In genomic region chr1:226940806-226941067, GRCh38 we compare ENCODE assay signal across 8 cellular contexts. TPM values are rescaled to one million over a fixed set of nuclear protein-coding genes. Genes with fewer than 3 reads are reported as not detected.
DNase-seq lines count a peak whose midpoint lies in the region; ATAC-seq, FAIRE-seq and TF ChIP-seq lines count a peak whose summit lies in the region.

No MANE protein-coding gene starts in this region.

- peak overlapping the region; percentile 88 for H3K9ac ChIP-seq in adipocyte (ENCODE audit: low read length)
- peak overlapping the region; percentile 86 for H3K9ac ChIP-seq in HepG2 (ENCODE audit: insufficient read depth, low read depth, low read length)

- H3K9me3 ChIP-seq in adipocyte (ENCODE audit: control insufficient read depth, low read length) (no peaks in the 10 kb centered on the region), HepG2 (ENCODE audit: low read length) (no peaks in the 10 kb centered on the region), testis (no peaks in the 10 kb centered on the region)

- H3K4me2 ChIP-seq in HepG2 (ENCODE audit: low read depth, low read length) = peak overlapping the region; percentile 94

- H3K9me3 Mint-ChIP-seq in activated CD4-positive, alpha-beta T cell treated with anti-CD3 and anti-CD28 coated beads, Interleukin-2, amount 10 ng/mL, durations not matched to agents 24 days and 14 days = peaks cover 7% of the 10 kb centered on the region

- WGBS in HepG2 (ENCODE audit: low lambda C conversion rate) = 10% methylated on average over 6 of the region's 6 CpGs
- WGBS in testis, 2 donors = 30% methylated on average over 6 of the region's 6 CpGs

- H3K36me3 Mint-ChIP-seq in activated CD4-positive, alpha-beta T cell treated with anti-CD3 and anti-CD28 coated beads, Interleukin-2, amount 10 ng/mL, durations not matched to agents 24 days and 14 days (ENCODE audit: low read depth) = peaks cover 9% of the 10 kb centered on the region

- POLR2A ChIA-PET in HepG2 (lab: Yijun Ruan, JAX) = interaction anchor here (0.9 to 3.2 kb wide), 4 partner anchors 8 to 34 kb away, joined by 3 to 35 read pairs (median 15); no protein-coding TSS in a partner anchor

- CTCF ChIA-PET in HepG2 (lab: Yijun Ruan, JAX; ENCODE audit: low intra/inter-chr PET ratio, low total read pairs) = no interaction called here

- no peak for TF ChIP-seq RAD21 in HepG2 (CRISPR knock-in tag; IDR thresholded peaks at IDR 0.05)

- no peaks in the 10 kb centered on the region for H3K27me3 Mint-ChIP-seq in activated CD4-positive, alpha-beta T cell treated with anti-CD3 and anti-CD28 coated beads, Interleukin-2, amount 10 ng/mL, durations not matched to agents 24 days and 14 days

- intact Hi-C loops in activated CD4-positive, alpha-beta T cell treated with anti-CD3 and anti-CD28 coated beads, Interleukin-2, amount 10 ng/mL, durations not matched to agents 24 days and 14 days (cut with micrococcal nuclease) = loop anchor here (1.0 to 5.0 kb wide), 3 partner anchors 70 to 533 kb away; partner anchors contain the start of genes PARP1 and PSEN2
- intact Hi-C loops in HepG2 (cut with micrococcal nuclease; ENCODE audit: unreplicated experiment) (no loop called here), testis (cut with DNase I; ENCODE audit: low total_unique reads) (no loop called here)

- no TSS peak for BruUV-seq in HepG2 (replicated peaks; lab: Mats Ljungman, UMichigan)

- no peaks in the 10 kb centered on the region for H3K36me3 ChIP-seq in adipocyte (ENCODE audit: control insufficient read depth, insufficient read depth, low read length, severe bottlenecking)
- H3K36me3 ChIP-seq in HepG2 (replicated peaks in 1 of 2; ENCODE audit: control insufficient read depth in 1 of 2, insufficient read depth in 2 of 2, low read length in 2 of 2) = no peaks in the 10 kb centered on the region
- H3K36me3 ChIP-seq in testis (ENCODE audit: low read depth, missing control alignments) = no peaks in the 10 kb centered on the region

- H3K27ac ChIP-seq in HepG2 (ENCODE audit: extremely low read length, insufficient read depth, low read length) (peak overlapping the region; percentile 79), testis (peak overlapping the region; percentile 38 to 64)

- no peak for DNase-seq in activated CD4-positive, alpha-beta T cell treated with anti-CD3 and anti-CD28 coated beads, Interleukin-2, amount 10 ng/mL, durations not matched to agents 24 days and 14 days
- DNase-seq in activated CD4-positive, alpha-beta T cell treated with anti-CD3 and anti-CD28 coated beads for 4 hours = no peak
- DNase-seq in adipocyte (ENCODE audit: low read depth) (no peak), HepG2 (ENCODE audit: low spot score) (no peak), testis (no peak), HuH-7.5 (ENCODE audit: low spot score) (no peak), COLO829 (ENCODE audit: low spot score) (no peak), NCI-H526 (lab: John Stamatoyannopoulos, UW) (no peak)

- H3K27ac Mint-ChIP-seq in activated CD4-positive, alpha-beta T cell treated with anti-CD3 and anti-CD28 coated beads, Interleukin-2, amount 10 ng/mL, durations not matched to agents 24 days and 14 days = peak overlapping the region; percentile 99

- ATAC-seq in HepG2 = no peak

- no peak overlapping the region for H2AFZ ChIP-seq in HepG2 (ENCODE audit: low read length)

- TF ChIP-seq POLR2A in HepG2 (IDR thresholded peaks at IDR 0.05; ENCODE audit: insufficient read depth in 1 of 2, low read depth in 2 of 2, low read length in 2 of 2) (no peak), testis (IDR thresholded peaks at IDR 0.05) (no peak)

- peak overlapping the region; percentile 93 for H3K4me3 Mint-ChIP-seq in activated CD4-positive, alpha-beta T cell treated with anti-CD3 and anti-CD28 coated beads, Interleukin-2, amount 10 ng/mL, durations not matched to agents 24 days and 14 days

- H3K79me2 ChIP-seq in HepG2 (ENCODE audit: insufficient read depth, low read length) = peaks cover 50% of the 10 kb centered on the region

- TF ChIP-seq EP300 in HepG2 (IDR thresholded peaks at IDR 0.05; ENCODE audit: low read depth in 2 of 2, low read length in 2 of 2) (no peak), HepG2 (CRISPR knock-in tag; IDR thresholded peaks at IDR 0.05; ENCODE audit: borderline replicate concordance) (no peak)

- peaks cover 8% of the 10 kb centered on the region; the same call in 1 of the 2 replicates for H4K20me1 ChIP-seq in HepG2 (ENCODE audit: insufficient read depth, low read length)

- no peak for FAIRE-seq in HepG2 (lab: Jason Lieb, UNC)

- in situ Hi-C loops in HepG2 (cut with HindIII; ENCODE audit: extremely low pct_ligation_motif_present, low pct_unique_long_range_greater_than_20kb) = no loop called here

- H3K4me1 ChIP-seq in adipocyte (ENCODE audit: control insufficient read depth, insufficient read depth, low read length) = peaks cover 49% of the 10 kb centered on the region
- H3K4me1 ChIP-seq in HepG2 (ENCODE audit: insufficient read depth, low read length) = peaks cover 67% of the 10 kb centered on the region
- H3K4me1 ChIP-seq in testis = peaks cover 33% of the 10 kb centered on the region

- TF ChIP-seq CTCF in HepG2 (CRISPR knock-in tag; IDR thresholded peaks at IDR 0.05) (no peak), testis (IDR thresholded peaks at IDR 0.05) (no peak)

- peaks cover 42% of the 10 kb centered on the region for H3K4me1 Mint-ChIP-seq in activated CD4-positive, alpha-beta T cell treated with anti-CD3 and anti-CD28 coated beads, Interleukin-2, amount 10 ng/mL, durations not matched to agents 24 days and 14 days

- H3K27me3 ChIP-seq in adipocyte (replicated peaks; ENCODE audit: control insufficient read depth, insufficient read depth, low read length) (no peaks in the 10 kb centered on the region), HepG2 (ENCODE audit: control insufficient read depth in 1 of 2, insufficient read depth in 2 of 2, low read length in 2 of 2) (no peaks in the 10 kb centered on the region; a peak in 1 of 5 replicates), testis (no peaks in the 10 kb centered on the region)

- peak overlapping the region; percentile 86 for H3K4me3 ChIP-seq in adipocyte (ENCODE audit: low read length)
- H3K4me3 ChIP-seq in HepG2 (replicated peaks in 1 of 3; ENCODE audit: insufficient read depth in 1 of 3, low read depth in 2 of 3, low read length in 3 of 3) = peak overlapping the region; percentile 72 to 83 (median 77)
- H3K4me3 ChIP-seq in testis = peak overlapping the region; percentile 57 to 92

TF ChIP-seq in HepG2, 621 proteins besides CTCF, POLR2A, EP300 and RAD21 (continues in another document):
- TF ChIP-seq BCL6 (CRISPR knock-in tag; IDR thresholded peaks at IDR 0.05) (0 out of 2 replicates have a peak, but pooled peaks have one; percentile 4), TFAP4 (IDR thresholded peaks at IDR 0.05; ENCODE audit: borderline replicate concordance, low read depth) (peak; percentile 35; the same call in 1 of the 2 replicates)

RNA-seq across cellular contexts. Expression of gene COQ8A, which starts 0.6 kb away (rescaled TPM):
- total RNA-seq in activated CD4-positive, alpha-beta T cell treated with anti-CD3 and anti-CD28 coated beads, Interleukin-2, amount 10 ng/mL, durations not matched to agents 24 days and 14 days = 27.0 and 35.3 TPM in 2 replicates
- total RNA-seq in HepG2 (2016; rRNA removed; fragmentation: Illumina TruSeq; extraction: Trizol) (63.3 and 88.7 TPM in 2 replicates), testis (10 to 100 TPM; 39.2 to 46.8 TPM)
- 25.9 and 28.8 TPM in 2 replicates for total RNA-seq in HepG2 (2016; cell fraction: cytosol; rRNA removed; fragmentation: Illumina TruSeq; extraction: Trizol; ENCODE audit: low read depth)
- 60.2 and 93.0 TPM in 2 replicates for total RNA-seq in HepG2 (2016; cell fraction: insoluble cytoplasmic fraction; rRNA removed; fragmentation: Illumina TruSeq; extraction: Trizol)
- 26.6 and 26.8 TPM in 2 replicates for total RNA-seq in HepG2 (2016; cell fraction: membrane; rRNA removed; fragmentation: Illumina TruSeq; extraction: Trizol)
- total RNA-seq in HepG2 (2016; cell fraction: nucleus; rRNA removed; fragmentation: Illumina TruSeq; extraction: Trizol) = 66.7 and 69.0 TPM in 2 replicates
- polyA plus RNA-seq in HepG2 (2011; rRNA removed) (60.4 and 72.2 TPM in 2 replicates), testis (ENCODE audit: insufficient read depth, low read depth, low replicate concordance) (34.4 TPM)
- 53.6 and 65.9 TPM in 2 replicates for polyA plus RNA-seq in HepG2 (2011; cell fraction: cytosol; rRNA removed)
- polyA plus RNA-seq in HepG2 (2011; cell fraction: nucleus; rRNA removed) = 117 and 151 TPM in 2 replicates
- 69.4 and 75.0 TPM in 2 replicates for polyA plus RNA-seq in HepG2 (2012)
- polyA plus RNA-seq in HepG2 (2016; cell fraction: cytosol; fragmentation: Illumina TruSeq; extraction: Trizol; ENCODE audit: low read depth) = 6.0 and 6.9 TPM in 2 replicates
- polyA plus RNA-seq in HepG2 (2016; cell fraction: insoluble cytoplasmic fraction; fragmentation: Illumina TruSeq; extraction: Trizol; ENCODE audit: low read depth) = 55.2 and 65.3 TPM in 2 replicates
- 14.1 and 15.8 TPM in 2 replicates for polyA plus RNA-seq in HepG2 (2016; cell fraction: membrane; fragmentation: Illumina TruSeq; extraction: Trizol; ENCODE audit: low read depth)
- 146 and 150 TPM in 2 replicates for polyA plus RNA-seq in HepG2 (2016; cell fraction: nucleus; fragmentation: Illumina TruSeq; extraction: Trizol; ENCODE audit: insufficient read depth, low read depth)
- 30.4 and 75.1 TPM in 2 replicates for polyA minus RNA-seq in HepG2 (2011; rRNA and poly(A)+ RNA removed; ENCODE audit: low replicate concordance)
- polyA minus RNA-seq in HepG2 (2011; cell fraction: cytosol; rRNA and poly(A)+ RNA removed) = 31.1 and 31.3 TPM in 2 replicates
- 28.2 and 38.1 TPM in 2 replicates for polyA minus RNA-seq in HepG2 (2011; cell fraction: nucleus; rRNA and poly(A)+ RNA removed)
